8 cellular contexts compared by ENCODE assay signal in the genomic region with DNA sequence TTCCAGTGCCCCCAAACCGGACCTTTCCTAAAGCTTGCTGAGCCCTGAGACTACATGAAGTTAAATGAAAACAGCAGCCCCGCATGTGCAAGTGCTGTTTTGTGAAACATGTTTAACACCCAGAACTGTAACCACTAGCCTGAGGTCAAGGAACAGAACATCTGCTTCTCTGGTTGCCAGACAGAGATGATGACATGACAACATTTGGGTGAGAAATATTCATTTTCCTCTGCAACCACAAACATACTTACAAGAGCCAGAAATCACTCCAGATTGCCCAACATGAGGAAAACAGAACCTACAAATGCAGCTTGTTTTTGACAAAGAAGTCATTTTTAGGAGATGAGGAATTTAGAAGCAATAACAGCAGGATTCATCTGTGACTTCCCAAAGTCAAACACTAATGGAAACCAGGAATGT.
A peak's percentile ranks its signal among the peaks of the same experiment; 100 is the strongest.
DNase-seq lines count a peak whose midpoint lies in the region; ATAC-seq and TF ChIP-seq lines count a peak whose summit lies in the region.

No MANE protein-coding gene starts in this region.

- ATAC-seq in GM18861 (IDR thresholded peaks at IDR 0.05; ENCODE audit: unreplicated experiment) (peak; percentile 41), HG02588 (IDR thresholded peaks at IDR 0.05; ENCODE audit: unreplicated experiment) (peak; percentile 52)

- H3K27ac Mint-ChIP-seq in stimulated activated naive CD8-positive, alpha-beta T cell treated with anti-CD3 and anti-CD28 coated beads, Interleukin-15, Interleukin-2, amounts not matched to agents 100 ng/mL and 50 ng/mL, for 24 hours: peak overlapping the region; percentile 96

- no peaks in the 10 kb centered on the region for H3K9me3 Mint-ChIP-seq in stimulated activated naive CD8-positive, alpha-beta T cell treated with anti-CD3 and anti-CD28 coated beads, Interleukin-15, Interleukin-2, amounts not matched to agents 100 ng/mL and 50 ng/mL, for 24 hours

- H3K27ac ChIP-seq in prostate gland: no peak overlapping the region

- no peak overlapping the region for H3K4me3 ChIP-seq in fibroblast of mammary gland (ENCODE audit: control insufficient read depth, low read depth, low read length)
- no peak overlapping the region for H3K4me3 ChIP-seq in prostate gland

- peaks cover 36% of the 10 kb centered on the region for H3K36me3 Mint-ChIP-seq in stimulated activated naive CD8-positive, alpha-beta T cell treated with anti-CD3 and anti-CD28 coated beads, Interleukin-15, Interleukin-2, amounts not matched to agents 100 ng/mL and 50 ng/mL, for 24 hours (ENCODE audit: low read depth)

- peaks cover 3% of the 10 kb centered on the region for H3K27me3 Mint-ChIP-seq in stimulated activated naive CD8-positive, alpha-beta T cell treated with anti-CD3 and anti-CD28 coated beads, Interleukin-15, Interleukin-2, amounts not matched to agents 100 ng/mL and 50 ng/mL, for 24 hours

- H3K36me3 ChIP-seq in prostate gland: no peaks in the 10 kb centered on the region

- peak; percentile 33 for DNase-seq in NOMO-1 treated with dmso at 0.1 percent for 144 hours (lab: John Stamatoyannopoulos, UW; ENCODE audit: unreplicated experiment)
- DNase-seq in fibroblast of mammary gland (ENCODE audit: low read depth): peak; percentile 99
- no peak for DNase-seq in HuH-7.5 (ENCODE audit: low spot score)
- DNase-seq in prostate gland (ENCODE audit: low spot score): no peak
- DNase-seq in NCI-H2107 treated with DMSO at 0.1 percent for 48 hours (lab: John Stamatoyannopoulos, UW; ENCODE audit: unreplicated experiment): no peak

- TF ChIP-seq CTCF in fibroblast of mammary gland (conservative IDR thresholded peaks at IDR 0.05; ENCODE audit: control insufficient read depth, insufficient read depth, low read depth, low read length): no peak
- no peak for TF ChIP-seq CTCF in prostate gland (IDR thresholded peaks at IDR 0.05)

- no peaks in the 10 kb centered on the region for H3K4me1 ChIP-seq in prostate gland (replicated peaks)

- peaks cover 45% of the 10 kb centered on the region for H3K4me1 Mint-ChIP-seq in stimulated activated naive CD8-positive, alpha-beta T cell treated with anti-CD3 and anti-CD28 coated beads, Interleukin-15, Interleukin-2, amounts not matched to agents 100 ng/mL and 50 ng/mL, for 24 hours (ENCODE audit: low read depth)

- no peaks in the 10 kb centered on the region for H3K27me3 ChIP-seq in prostate gland (replicated peaks; ENCODE audit: insufficient read depth)

- peak overlapping the region; percentile 56 for H3K4me3 Mint-ChIP-seq in stimulated activated naive CD8-positive, alpha-beta T cell treated with anti-CD3 and anti-CD28 coated beads, Interleukin-15, Interleukin-2, amounts not matched to agents 100 ng/mL and 50 ng/mL, for 24 hours

- intact Hi-C loops in prostate gland (cut with DNase I): no loop called here

- TF ChIP-seq POLR2A in prostate gland (IDR thresholded peaks at IDR 0.05): no peak

- WGBS in prostate gland: 61% methylated on average over 2 of the region's 2 CpGs

- no peaks in the 10 kb centered on the region for H3K9me3 ChIP-seq in prostate gland

Comparison
In these comparisons a context has a peak if more than half of its experiments do, and no peak if none do; other contexts are left out.
1. DNase-seq: peak in NOMO-1 treated with dmso at 0.1 percent for 144 hours (single experiment) and fibroblast of mammary gland (single experiment); none in HuH-7.5 (single experiment), prostate gland (single experiment) and NCI-H2107 treated with DMSO at 0.1 percent for 48 hours (single experiment).